Comparison of ENCODE assay signal across 32 cellular contexts in the genomic region with DNA sequence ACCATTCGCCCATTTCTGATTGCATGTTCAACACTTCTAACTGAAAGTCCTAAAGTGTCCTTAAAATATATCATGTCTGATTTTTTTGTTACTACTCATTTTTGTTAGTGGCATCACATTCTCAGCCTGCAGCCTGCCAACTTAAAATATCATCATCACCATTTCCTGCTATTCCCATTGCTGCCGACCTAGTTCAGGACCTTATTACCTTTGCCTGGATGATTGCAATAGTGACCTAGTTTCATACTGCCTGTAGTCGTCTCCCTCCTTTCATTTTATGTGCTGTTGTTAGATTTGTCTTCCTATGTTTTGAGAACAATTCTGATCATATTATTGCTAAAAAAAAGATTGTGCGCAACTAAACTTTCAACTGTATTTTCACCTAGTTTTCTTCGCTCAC. TPM values are rescaled to one million over a fixed set of nuclear protein-coding genes. Genes with fewer than 3 reads are reported as not detected.
"Had no signal": no experiment of that assay in that cellular context is flagged by ENCODE, and none has a peak within 500 bp of the region (broad histone marks: within the 10 kb centered on the region; RNA-seq: fewer than 3 reads in every experiment).

No MANE protein-coding gene starts in this region.

- H3K27ac ChIP-seq: coronary artery, epithelial cell of prostate, gastrocnemius medialis, neutrophil, pancreas, right atrium auricular region, sigmoid colon, testis, tibial artery had no signal

- DNase-seq: dermis blood vessel endothelial cell; effector memory CD4-positive, alpha-beta T cell; foreskin fibroblast; gastrocnemius medialis; head of caudate nucleus; kidney glomerular epithelial cell; left colon; left ventricle myocardium superior; natural killer cell; pancreas; sigmoid colon; stimulated activated CD4-positive, alpha-beta T cell treated with anti-CD3 and anti-CD28 coated beads, Interleukin-2, amount 100 ng/mL, for 24 hours; stimulated activated CD4-positive, alpha-beta T cell treated with anti-CD3 and anti-CD28 coated beads, Interleukin-4, amount 100 ng/mL, for 24 hours; stimulated activated naive CD8-positive, alpha-beta T cell treated with anti-CD3 and anti-CD28 coated beads, Interleukin-15, Interleukin-2, amounts not matched to agents 100 U/mL and 50 U/mL, for 24 hours; substantia nigra; testis; tibial artery had no signal

- ATAC-seq: esophagus mucosa; gastrocnemius medialis; left colon; left ventricle myocardium superior; natural killer cell; pancreas; stimulated activated effector memory CD8-positive, alpha-beta T cell treated with anti-CD3 and anti-CD28 coated beads, Interleukin-12 subunit alpha, Interleukin-12 subunit beta, amount 100 ng/mL, for 72 hours; stimulated activated naive CD8-positive, alpha-beta T cell treated with anti-CD3 and anti-CD28 coated beads, Interleukin-15, Interleukin-2, amounts not matched to agents 100 U/mL and 50 U/mL, for 24 hours had no signal

- H3K27me3 Mint-ChIP-seq: central memory CD8-positive, alpha-beta T cell; memory B cell; progenitor cell of endocrine pancreas; type B pancreatic cell had no signal

- H3K9me3 ChIP-seq: gastrocnemius medialis, neutrophil, pancreas, right atrium auricular region, sigmoid colon, testis, tibial artery had no signal

- H3K27me3 ChIP-seq: gastrocnemius medialis, neutrophil, pancreas, right atrium auricular region, sigmoid colon, testis, tibial artery had no signal

- H3K9me3 Mint-ChIP-seq: central memory CD8-positive, alpha-beta T cell; memory B cell; natural killer cell; stimulated activated effector memory CD8-positive, alpha-beta T cell treated with anti-CD3 and anti-CD28 coated beads, Interleukin-12 subunit alpha, Interleukin-12 subunit beta, amount 100 ng/mL, for 72 hours; type B pancreatic cell had no signal

- H3K27ac Mint-ChIP-seq: memory B cell; natural killer cell; progenitor cell of endocrine pancreas; stimulated activated effector memory CD8-positive, alpha-beta T cell treated with anti-CD3 and anti-CD28 coated beads, Interleukin-12 subunit alpha, Interleukin-12 subunit beta, amount 100 ng/mL, for 72 hours; type B pancreatic cell had no signal

- H3K4me3 Mint-ChIP-seq: central memory CD8-positive, alpha-beta T cell; memory B cell; natural killer cell; stimulated activated effector memory CD8-positive, alpha-beta T cell treated with anti-CD3 and anti-CD28 coated beads, Interleukin-12 subunit alpha, Interleukin-12 subunit beta, amount 100 ng/mL, for 72 hours; type B pancreatic cell had no signal

- H3K36me3 Mint-ChIP-seq: natural killer cell had no signal

- H3K4me3 ChIP-seq: coronary artery, gastrocnemius medialis, lung, pancreas, right atrium auricular region, sigmoid colon, testis, tibial artery had no signal

RNA-seq across cellular contexts. Expression of gene CALHM4, which starts 23.9 kb away (rescaled TPM):
- total RNA-seq: dermis blood vessel endothelial cell, esophagus mucosa, gastrocnemius medialis, glomerular endothelial cell, left colon, lung, natural killer cell, omental fat pad, pancreas, progenitor cell of endocrine pancreas, right atrium auricular region, sigmoid colon, skeletal muscle tissue, urinary bladder had no signal

RNA-seq across cellular contexts. Expression of gene TRAPPC3L, which starts 32.0 kb away (rescaled TPM):
- total RNA-seq: esophagus mucosa, gastrocnemius medialis, glomerular endothelial cell, left colon, pancreas, progenitor cell of endocrine pancreas, sigmoid colon had no signal

RNA-seq across cellular contexts. Expression of gene RSPH4A, which starts 38.8 kb away (rescaled TPM):
- total RNA-seq: esophagus mucosa had no signal
